13 cellular contexts compared by ENCODE assay signal in the genomic region with DNA sequence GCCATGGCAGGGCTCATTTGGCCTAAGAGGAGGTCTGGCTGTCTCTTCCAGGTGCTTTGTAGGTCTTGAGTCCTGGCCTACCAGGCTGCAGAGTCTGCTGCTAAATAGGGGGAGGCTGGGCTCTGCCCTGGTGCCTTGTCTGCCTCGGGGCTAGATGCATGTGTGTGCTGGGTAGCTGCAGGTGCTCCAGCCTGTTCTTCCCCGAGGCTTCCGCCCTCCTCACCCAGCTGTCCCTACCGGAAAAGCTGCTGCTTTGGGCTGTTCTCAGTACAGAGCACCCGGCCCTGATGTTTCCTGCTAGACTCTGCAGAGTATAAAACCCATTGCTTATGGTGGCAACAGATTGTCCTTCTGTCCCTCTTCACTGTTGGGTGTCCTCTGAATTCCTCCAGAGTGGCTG. TPM values are rescaled to one million over a fixed set of nuclear protein-coding genes. Genes with fewer than 3 reads are reported as not detected.
DNase-seq lines count a peak whose midpoint lies in the region; ATAC-seq, FAIRE-seq and TF ChIP-seq lines count a peak whose summit lies in the region.
"Had no signal": no experiment of that assay in that cellular context is flagged by ENCODE, and none has a peak within 500 bp of the region (broad histone marks: within the 10 kb centered on the region; RNA-seq: fewer than 3 reads in every experiment).

No MANE protein-coding gene starts in this region.

- CTCF ChIA-PET in activated CD8-positive, alpha-beta T cell treated with anti-CD3 and anti-CD28 coated beads, Interleukin-2, amount 10 ng/mL, durations not matched to agents 7 days and 5 days (lab: Charles Lee), result no interaction called here
- CTCF ChIA-PET in HepG2 (lab: Yijun Ruan, JAX; ENCODE audit: low intra/inter-chr PET ratio, low total read pairs), result no interaction called here

- no peaks in the 10 kb centered on the region for H3K27me3 ChIP-seq in DND-41 (ENCODE audit: insufficient read depth, low read length, poor library complexity)
- no peaks in the 10 kb centered on the region for H3K27me3 ChIP-seq in HepG2 (ENCODE audit: control insufficient read depth in 1 of 2, insufficient read depth in 2 of 2, low read length in 2 of 2)

- H3K27me3 Mint-ChIP-seq in activated CD8-positive, alpha-beta T cell treated with anti-CD3 and anti-CD28 coated beads, Interleukin-2, amount 10 ng/mL, durations not matched to agents 7 days and 5 days (ENCODE audit: low read depth), result no peaks in the 10 kb centered on the region
- H3K27me3 Mint-ChIP-seq: activated CD8-positive, alpha-beta memory T cell treated with anti-CD3 and anti-CD28 coated beads, Interleukin-2, amount 10 ng/mL, durations not matched to agents 7 days and 5 days; B cell had no signal

- peak overlapping the region; percentile 47 for H3K27ac Mint-ChIP-seq in activated CD8-positive, alpha-beta T cell treated with anti-CD3 and anti-CD28 coated beads, Interleukin-2, amount 10 ng/mL, durations not matched to agents 7 days and 5 days
- H3K27ac Mint-ChIP-seq: activated CD8-positive, alpha-beta memory T cell treated with anti-CD3 and anti-CD28 coated beads, Interleukin-2, amount 10 ng/mL, durations not matched to agents 7 days and 5 days; B cell had no signal

- no peak for FAIRE-seq in HepG2 (lab: Jason Lieb, UNC)
- FAIRE-seq: frontal cortex, RCC 7860 had no signal

- H3K79me2 ChIP-seq in DND-41 (ENCODE audit: insufficient read depth, low read length) (no peaks in the 10 kb centered on the region), HepG2 (ENCODE audit: insufficient read depth, low read length) (no peaks in the 10 kb centered on the region)

- H4K20me1 ChIP-seq in DND-41 (ENCODE audit: insufficient read depth, low read length) (no peaks in the 10 kb centered on the region), HepG2 (ENCODE audit: insufficient read depth, low read length) (no peaks in the 10 kb centered on the region)

- no peak overlapping the region for H2AFZ ChIP-seq in DND-41 (ENCODE audit: low read depth, low read length)
- peak overlapping the region; percentile 9 for H2AFZ ChIP-seq in HepG2 (ENCODE audit: low read length)

- intact Hi-C loops in HepG2 (cut with micrococcal nuclease; ENCODE audit: unreplicated experiment), result loop anchor here (2.0 to 5.0 kb wide), 2 partner anchors 16 to 37 kb away; no protein-coding TSS in a partner anchor

- H3K4me1 Mint-ChIP-seq in activated CD8-positive, alpha-beta T cell treated with anti-CD3 and anti-CD28 coated beads, Interleukin-2, amount 10 ng/mL, durations not matched to agents 7 days and 5 days (ENCODE audit: low read depth), result peaks cover 24% of the 10 kb centered on the region

- peak overlapping the region; percentile 99 for H3K27ac ChIP-seq in 22Rv1
- no peak overlapping the region for H3K27ac ChIP-seq in DND-41 (ENCODE audit: low read length)
- no peak overlapping the region for H3K27ac ChIP-seq in HepG2 (ENCODE audit: extremely low read length, insufficient read depth, low read length)

- H3K4me3 ChIP-seq in DND-41 (ENCODE audit: low read depth in 1 of 2, low read length in 2 of 2) (no peak overlapping the region), HepG2 (replicated peaks in 1 of 3; ENCODE audit: insufficient read depth in 1 of 3, low read depth in 2 of 3, low read length in 3 of 3) (peak overlapping the region in 1 of 3 experiments; percentile 5; a peak in 2 of 6 replicates)

- WGBS in HepG2 (ENCODE audit: low lambda C conversion rate), result 56% methylated on average over 4 of the region's 5 CpGs

- no peak for TF ChIP-seq CTCF in 22Rv1 (IDR thresholded peaks at IDR 0.05)
- TF ChIP-seq CTCF in DND-41 (IDR thresholded peaks at IDR 0.05; ENCODE audit: borderline replicate concordance, extremely low read depth, low read length, poor library complexity, severe bottlenecking), result no peak
- no peak for TF ChIP-seq CTCF in HepG2 (CRISPR knock-in tag; IDR thresholded peaks at IDR 0.05)

- no peak overlapping the region for H3K4me2 ChIP-seq in DND-41 (ENCODE audit: insufficient read depth, low read length)
- peak overlapping the region; percentile 47 for H3K4me2 ChIP-seq in HepG2 (ENCODE audit: low read depth, low read length)

- H3K9ac ChIP-seq in DND-41 (ENCODE audit: low read depth, low read length) (no peak overlapping the region), HepG2 (ENCODE audit: insufficient read depth, low read depth, low read length) (no peak overlapping the region)

- TF ChIP-seq POLR2A in HepG2 (IDR thresholded peaks at IDR 0.05; ENCODE audit: insufficient read depth in 1 of 2, low read depth in 2 of 2, low read length in 2 of 2), result no peak

- TF ChIP-seq RAD21 in HepG2 (CRISPR knock-in tag; IDR thresholded peaks at IDR 0.05), result no peak

- peaks cover 44% of the 10 kb centered on the region for H3K36me3 Mint-ChIP-seq in activated CD8-positive, alpha-beta T cell treated with anti-CD3 and anti-CD28 coated beads, Interleukin-2, amount 10 ng/mL, durations not matched to agents 7 days and 5 days (ENCODE audit: low read depth)

- H3K9me3 ChIP-seq in DND-41 (ENCODE audit: insufficient read depth, low read length, severe bottlenecking) (no peaks in the 10 kb centered on the region), HepG2 (ENCODE audit: low read length) (no peaks in the 10 kb centered on the region)

- no peak overlapping the region for H3K4me3 Mint-ChIP-seq in activated CD8-positive, alpha-beta T cell treated with anti-CD3 and anti-CD28 coated beads, Interleukin-2, amount 10 ng/mL, durations not matched to agents 7 days and 5 days
- H3K4me3 Mint-ChIP-seq: activated CD8-positive, alpha-beta memory T cell treated with anti-CD3 and anti-CD28 coated beads, Interleukin-2, amount 10 ng/mL, durations not matched to agents 7 days and 5 days; B cell had no signal

- POLR2A ChIA-PET in activated CD8-positive, alpha-beta T cell treated with anti-CD3 and anti-CD28 coated beads, Interleukin-2, amount 10 ng/mL, durations not matched to agents 7 days and 5 days (lab: Charles Lee), result interaction anchor here (1.1 to 1.2 kb wide), 2 partner anchors 71 to 72 kb away, joined by 4 read pairs; no protein-coding TSS in a partner anchor
- POLR2A ChIA-PET in HepG2 (lab: Yijun Ruan, JAX), result no interaction called here

- peak; percentile 54 for DNase-seq in DND-41
- DNase-seq in activated CD8-positive, alpha-beta T cell treated with anti-CD3 and anti-CD28 coated beads, Interleukin-2, amount 10 ng/mL, durations not matched to agents 7 days and 5 days, result no peak
- no peak for DNase-seq in HepG2 (ENCODE audit: low spot score)
- no peak for DNase-seq in MV-4-11 (lab: John Stamatoyannopoulos, UW)
- DNase-seq in HuH-7 (ENCODE audit: low spot score), result no peak
- no peak for DNase-seq in HCEC 1CT
- no peak for DNase-seq in NCI-H2107 treated with DMSO at 0.1 percent for 48 hours (lab: John Stamatoyannopoulos, UW; ENCODE audit: unreplicated experiment)
- DNase-seq: activated CD8-positive, alpha-beta memory T cell treated with anti-CD3 and anti-CD28 coated beads, Interleukin-2, amount 10 ng/mL, durations not matched to agents 7 days and 5 days; GF-D8 had no signal

- TF ChIP-seq EP300 in HepG2 (IDR thresholded peaks at IDR 0.05; ENCODE audit: low read depth in 2 of 2, low read length in 2 of 2) (no peak), HepG2 (CRISPR knock-in tag; IDR thresholded peaks at IDR 0.05; ENCODE audit: borderline replicate concordance) (no peak)

- no peaks in the 10 kb centered on the region for H3K36me3 ChIP-seq in DND-41 (ENCODE audit: insufficient read depth, low read length)
- H3K36me3 ChIP-seq in HepG2 (replicated peaks in 1 of 2; ENCODE audit: control insufficient read depth in 1 of 2, insufficient read depth in 2 of 2, low read length in 2 of 2), result no peaks in the 10 kb centered on the region

- peak; percentile 91 for ATAC-seq in DND-41 (ENCODE audit: insufficient read depth, low read depth)
- peak; percentile 58 for ATAC-seq in activated CD8-positive, alpha-beta T cell treated with anti-CD3 and anti-CD28 coated beads, Interleukin-2, amount 10 ng/mL, durations not matched to agents 7 days and 5 days
- ATAC-seq in HepG2, result peak; percentile 67
- ATAC-seq: activated CD8-positive, alpha-beta memory T cell treated with anti-CD3 and anti-CD28 coated beads, Interleukin-2, amount 10 ng/mL, durations not matched to agents 7 days and 5 days had no signal

- no peaks in the 10 kb centered on the region for H3K9me3 Mint-ChIP-seq in activated CD8-positive, alpha-beta T cell treated with anti-CD3 and anti-CD28 coated beads, Interleukin-2, amount 10 ng/mL, durations not matched to agents 7 days and 5 days (ENCODE audit: insufficient read depth)

- H3K4me1 ChIP-seq in DND-41 (ENCODE audit: insufficient read depth, low read length) (no peaks in the 10 kb centered on the region), HepG2 (ENCODE audit: insufficient read depth, low read length) (peaks cover 27% of the 10 kb centered on the region)

- in situ Hi-C loops in HepG2 (cut with HindIII; ENCODE audit: extremely low pct_ligation_motif_present, low pct_unique_long_range_greater_than_20kb), result no loop called here

- no TSS peak for BruUV-seq in HepG2 (replicated peaks; lab: Mats Ljungman, UMichigan)

TF ChIP-seq in HepG2, 621 proteins besides CTCF, POLR2A, EP300 and RAD21 (continues in another document):
- no peak for TF ChIP-seq DNMT3B (CRISPR knock-in tag; conservative IDR thresholded peaks at IDR 0.05)

RNA-seq across cellular contexts. Expression of a gene that starts 37.7 kb away (rescaled TPM):
- total RNA-seq in activated CD8-positive, alpha-beta T cell treated with anti-CD3 and anti-CD28 coated beads, Interleukin-2, amount 10 ng/mL, durations not matched to agents 7 days and 5 days, result 10 to 100 TPM; 61.0 to 64.6 TPM
- 25.9 and 29.1 TPM in 2 replicates for total RNA-seq in HepG2 (2016; rRNA removed; fragmentation: Illumina TruSeq; extraction: Trizol)
- total RNA-seq in HepG2 (2016; cell fraction: cytosol; rRNA removed; fragmentation: Illumina TruSeq; extraction: Trizol; ENCODE audit: low read depth), result 3.9 and 4.0 TPM in 2 replicates
- total RNA-seq in HepG2 (2016; cell fraction: insoluble cytoplasmic fraction; rRNA removed; fragmentation: Illumina TruSeq; extraction: Trizol), result 24.8 and 29.3 TPM in 2 replicates
- 13.9 and 14.1 TPM in 2 replicates for total RNA-seq in HepG2 (2016; cell fraction: membrane; rRNA removed; fragmentation: Illumina TruSeq; extraction: Trizol)
- 11.8 and 14.0 TPM in 2 replicates for total RNA-seq in HepG2 (2016; cell fraction: nucleus; rRNA removed; fragmentation: Illumina TruSeq; extraction: Trizol)
- polyA plus RNA-seq in HepG2 (2011; rRNA removed), result 25.2 and 32.2 TPM in 2 replicates
- polyA plus RNA-seq in HepG2 (2011; cell fraction: cytosol; rRNA removed), result 23.4 and 25.8 TPM in 2 replicates
- 23.2 and 27.6 TPM in 2 replicates for polyA plus RNA-seq in HepG2 (2011; cell fraction: nucleus; rRNA removed)
- 24.8 and 25.8 TPM in 2 replicates for polyA plus RNA-seq in HepG2 (2012)
- 4.8 and 4.9 TPM in 2 replicates for polyA plus RNA-seq in HepG2 (2016; cell fraction: cytosol; fragmentation: Illumina TruSeq; extraction: Trizol; ENCODE audit: low read depth)
- polyA plus RNA-seq in HepG2 (2016; cell fraction: insoluble cytoplasmic fraction; fragmentation: Illumina TruSeq; extraction: Trizol; ENCODE audit: low read depth), result 33.1 and 35.6 TPM in 2 replicates
- polyA plus RNA-seq in HepG2 (2016; cell fraction: membrane; fragmentation: Illumina TruSeq; extraction: Trizol; ENCODE audit: low read depth), result 10.1 and 11.5 TPM in 2 replicates
- 32.5 and 34.1 TPM in 2 replicates for polyA plus RNA-seq in HepG2 (2016; cell fraction: nucleus; fragmentation: Illumina TruSeq; extraction: Trizol; ENCODE audit: insufficient read depth, low read depth)
- 49.8 and 64.9 TPM in 2 replicates for polyA minus RNA-seq in HepG2 (2011; rRNA and poly(A)+ RNA removed; ENCODE audit: low replicate concordance)
- 17.8 and 21.5 TPM in 2 replicates for polyA minus RNA-seq in HepG2 (2011; cell fraction: cytosol; rRNA and poly(A)+ RNA removed)
- 8.6 and 10.9 TPM in 2 replicates for polyA minus RNA-seq in HepG2 (2011; cell fraction: nucleus; rRNA and poly(A)+ RNA removed)
